Comparison of ENCODE assay signal across 26 cellular contexts in genomic region chr17:58427807-58428206, GRCh38.
"Had no signal": no experiment of that assay in that cellular context is flagged by ENCODE, and none has a peak within 500 bp of the region (broad histone marks: within the 10 kb centered on the region; RNA-seq: fewer than 3 reads in every experiment).

No MANE protein-coding gene starts in this region.

- H3K36me3 ChIP-seq: adrenal gland, colonic mucosa, gastrocnemius medialis, left ventricle myocardium inferior, spleen had no signal

- H3K27me3 Mint-ChIP-seq: activated naive CD8-positive, alpha-beta T cell treated with anti-CD3 and anti-CD28 coated beads for 36 hours had no signal

- H3K4me3 ChIP-seq: adrenal gland, body of pancreas, colonic mucosa, dorsolateral prefrontal cortex, gastrocnemius medialis, left ventricle myocardium inferior, testis had no signal

- H3K4me1 Mint-ChIP-seq: activated naive CD8-positive, alpha-beta T cell treated with anti-CD3 and anti-CD28 coated beads for 36 hours; nephron had no signal

- H3K27ac Mint-ChIP-seq: activated naive CD4-positive, alpha-beta T cell treated with anti-CD3 and anti-CD28 coated beads for 36 hours; activated naive CD8-positive, alpha-beta T cell treated with anti-CD3 and anti-CD28 coated beads for 36 hours; nephron had no signal

- DNase-seq: activated CD4-positive, alpha-beta T cell treated with anti-CD3 and anti-CD28 coated beads for 4 hours; activated CD4-positive, alpha-beta T cell treated with anti-CD3 and anti-CD28 coated beads, Interleukin-2, amount 50 U/mL, for 4 hours; activated effector memory CD4-positive, alpha-beta T cell treated with anti-CD3 and anti-CD28 coated beads, Interleukin-2, amount 50 U/mL, for 16 hours; activated naive CD4-positive, alpha-beta T cell treated with anti-CD3 and anti-CD28 coated beads for 36 hours; activated naive CD8-positive, alpha-beta T cell treated with anti-CD3 and anti-CD28 coated beads for 36 hours; activated T-cell treated with anti-CD3 and anti-CD28 coated beads for 4 hours; adrenal gland; aorta; body of pancreas; cerebellar nuclear complex; colonic mucosa; dorsolateral prefrontal cortex; effector memory CD4-positive, alpha-beta T cell; erythroblast; gastrocnemius medialis; glutamatergic neuron; islet precursor cell; left ventricle myocardium inferior; posterior cingulate gyrus; right cardiac atrium; spleen; stimulated activated naive CD8-positive, alpha-beta T cell treated with anti-CD3 and anti-CD28 coated beads, Interleukin-15, Interleukin-2, amounts not matched to agents 100 U/mL and 50 U/mL, for 24 hours; testis; trophoblast cell had no signal

- H3K9me3 ChIP-seq: adrenal gland, body of pancreas, colonic mucosa, gastrocnemius medialis, left ventricle myocardium inferior, spleen, testis had no signal

- H3K36me3 Mint-ChIP-seq: activated naive CD8-positive, alpha-beta T cell treated with anti-CD3 and anti-CD28 coated beads for 36 hours had no signal

- H3K4me3 Mint-ChIP-seq: activated naive CD4-positive, alpha-beta T cell treated with anti-CD3 and anti-CD28 coated beads for 36 hours; activated naive CD8-positive, alpha-beta T cell treated with anti-CD3 and anti-CD28 coated beads for 36 hours; nephron had no signal

- H3K9me3 Mint-ChIP-seq: activated naive CD4-positive, alpha-beta T cell treated with anti-CD3 and anti-CD28 coated beads for 36 hours; activated naive CD8-positive, alpha-beta T cell treated with anti-CD3 and anti-CD28 coated beads for 36 hours; nephron had no signal

- ATAC-seq: body of pancreas; gastrocnemius medialis; right cardiac atrium; stimulated activated naive CD8-positive, alpha-beta T cell treated with anti-CD3 and anti-CD28 coated beads, Interleukin-15, Interleukin-2, amounts not matched to agents 100 U/mL and 50 U/mL, for 24 hours had no signal

- FAIRE-seq: urothelium cell line had no signal

- H3K27ac ChIP-seq: adrenal gland, body of pancreas, colonic mucosa, dorsolateral prefrontal cortex, gastrocnemius medialis, left ventricle myocardium inferior, spleen, testis had no signal

- H3K27me3 ChIP-seq: adrenal gland, body of pancreas, colonic mucosa, dorsolateral prefrontal cortex, gastrocnemius medialis, spleen, testis had no signal

- H3K4me1 ChIP-seq: adrenal gland, body of pancreas, colonic mucosa, gastrocnemius medialis, left ventricle myocardium inferior, spleen, testis had no signal
